Comparison of ENCODE assay signal across 8 cellular contexts in genomic region chr19:6459356-6460098, GRCh38. TPM values are rescaled to one million over a fixed set of nuclear protein-coding genes. Genes with fewer than 3 reads are reported as not detected.
DNase-seq lines count a peak whose midpoint lies in the region; ATAC-seq, FAIRE-seq and TF ChIP-seq lines count a peak whose summit lies in the region.

Gene SLC25A23 (minus strand): TSS chr19:6459792. CDS start chr19:6459628, 164 bp downstream.

- peak; percentile 6 for DNase-seq in DMS153 (lab: John Stamatoyannopoulos, UW)
- peak; percentile 89 for DNase-seq in Karpas-422
- DNase-seq in T-helper 2 cell: peak; percentile 27 to 84 (median 29)
- DNase-seq in GM12878 (ENCODE audit: low read depth, low spot score): peak; percentile 40
- DNase-seq in hypothalamus (lab: John Stamatoyannopoulos, UW): peak in 46 of 51 donors; percentile 25 to 91 (median 63)
- DNase-seq in sciatic nerve (ENCODE audit: low spot score): peak; percentile 85

- in situ Hi-C loops in GM12878 (cut with MboI): no loop called here

- intact Hi-C loops in GM12878 (cut with micrococcal nuclease; ENCODE audit: unreplicated experiment): loop anchor here (1.0 to 2.0 kb wide), 2 partner anchors 34 to 45 kb away; no protein-coding TSS in a partner anchor
- intact Hi-C loops in sciatic nerve (cut with DNase I): no loop called here

- peak within 1 kb of the TSS; percentile 73 for H3K27ac ChIP-seq in Karpas-422 (ENCODE audit: low read length)
- H3K27ac ChIP-seq in GM12878 (ENCODE audit: control insufficient read depth, insufficient read depth): peak within 1 kb of the TSS; percentile 94

- RAD21 ChIA-PET in GM12878 (lab: Charles Lee; ENCODE audit: unreplicated experiment): interaction anchor here (0.6 to 2.1 kb wide), 9 partner anchors 21 to 404 kb away, joined by 3 to 11 read pairs (median 3); partner anchors contain the start of genes CLPP, DENND1C and KHSRP

- TF ChIP-seq POLR2A in GM12878 (IDR thresholded peaks at IDR 0.05; ENCODE audit: low read depth, low read length): peak; percentile 62

- H3K9ac ChIP-seq in Karpas-422 (ENCODE audit: low read length) (peak within 1 kb of the TSS; percentile 77), GM12878 (ENCODE audit: control insufficient read depth, insufficient read depth, low read length) (peak within 1 kb of the TSS; percentile 82)

- CTCF ChIA-PET in GM12878 (lab: Yijun Ruan, JAX): interaction anchor here (1.0 to 2.0 kb wide), 3 partner anchors 22 to 44 kb away, joined by 3 to 7 read pairs (median 5); partner anchors contain the start of gene DENND1C

- H3K4me2 ChIP-seq in Karpas-422 (ENCODE audit: low read depth, low read length, poor library complexity, severe bottlenecking): peak within 1 kb of the TSS; percentile 84
- peak within 1 kb of the TSS; percentile 95 for H3K4me2 ChIP-seq in GM12878 (ENCODE audit: control insufficient read depth, insufficient read depth)

- H3K36me3 ChIP-seq in Karpas-422 (ENCODE audit: insufficient read depth, low read length) (peaks cover 14% of the 10 kb centered on the region), GM12878 (ENCODE audit: control insufficient read depth in 2 of 2, insufficient read depth in 2 of 2, low read length in 1 of 2) (peaks cover 5 to 16% of the 10 kb centered on the region in 2 experiments; a peak in 3 of 4 replicates)

- ATAC-seq in GM21447 (IDR thresholded peaks at IDR 0.05; ENCODE audit: unreplicated experiment): peak; percentile 40
- ATAC-seq in GM12878: peak; percentile 70
- ATAC-seq in sciatic nerve: peak; percentile 87
- ATAC-seq in HG03159 (IDR thresholded peaks at IDR 0.05; ENCODE audit: unreplicated experiment): no peak

- 2% methylated on average over 32 of the region's 62 CpGs for WGBS in GM12878 (ENCODE audit: insufficient coverage, insufficient replicate concordance, low lambda C conversion rate, missing lambda C conversion rate)

- H3K4me3 ChIP-seq in Karpas-422 (ENCODE audit: low read length) (peak within 1 kb of the TSS; percentile 91), GM12878 (peak within 1 kb of the TSS; percentile 80)

- TF ChIP-seq EP300 in GM12878 (IDR thresholded peaks at IDR 0.05; ENCODE audit: borderline replicate concordance in 1 of 2, control insufficient read depth in 1 of 2, low read depth in 2 of 2, low read length in 2 of 2): 0 out of 4 replicates have a peak, but pooled peaks of 1 of the 2 experiments have one; percentile 13

- POLR2A ChIA-PET in GM12878 (lab: Charles Lee): interaction anchor here (1.8 kb wide), 1 partner anchor 21 kb away, joined by 10 read pairs; the partner anchor contains the start of gene DENND1C

- H4K20me1 ChIP-seq in Karpas-422 (ENCODE audit: insufficient read depth, low read depth, low read length) (no peaks in the 10 kb centered on the region), GM12878 (ENCODE audit: control insufficient read depth, insufficient read depth) (no peaks in the 10 kb centered on the region)

- H3K9me3 ChIP-seq in Karpas-422 (ENCODE audit: low read length) (0 out of 2 replicates have a peak, but pooled peaks cover 2% of the 10 kb centered on the region), GM12878 (replicated peaks; ENCODE audit: control insufficient read depth, insufficient read depth, low read length) (peaks cover 9% of the 10 kb centered on the region; the same call in 2 of the 3 replicates)

- no peak for FAIRE-seq in GM12878 (lab: Jason Lieb, UNC)

- no peak for TF ChIP-seq CTCF in GM12878 (IDR thresholded peaks at IDR 0.05 in 2 of 3, conservative IDR thresholded peaks at IDR 0.05 in 1 of 3; ENCODE audit: control insufficient read depth in 2 of 3, extremely low read depth in 1 of 3, insufficient read depth in 1 of 3, low read depth in 3 of 3, low read length in 3 of 3)

- H3K4me1 ChIP-seq in Karpas-422 (ENCODE audit: low read length) (peaks cover 26% of the 10 kb centered on the region), GM12878 (ENCODE audit: control insufficient read depth, insufficient read depth, low read length) (peaks cover 10% of the 10 kb centered on the region)

- no peak for TF ChIP-seq RAD21 in GM12878 (IDR thresholded peaks at IDR 0.05; ENCODE audit: insufficient read depth, low read depth, low read length)

- no TSS peak for BruUV-seq in GM12878 (replicated peaks; lab: Mats Ljungman, UMichigan)

- H2AFZ ChIP-seq in Karpas-422 (ENCODE audit: low read length): peak within 1 kb of the TSS; percentile 72; the same call in 1 of the 2 replicates
- peak within 1 kb of the TSS; percentile 81 for H2AFZ ChIP-seq in GM12878 (ENCODE audit: control insufficient read depth, low read depth, low read length)

- SMC1A ChIA-PET in GM12878 (lab: Charles Lee; ENCODE audit: uncharacterized antibody, unreplicated experiment): interaction anchor here (1.0 to 1.1 kb wide), 3 partner anchors 48 to 63 kb away, joined by 3 read pairs; no protein-coding TSS in a partner anchor

- H3K79me2 ChIP-seq in Karpas-422 (ENCODE audit: low read length) (peaks cover 10% of the 10 kb centered on the region), GM12878 (ENCODE audit: control insufficient read depth, insufficient read depth, low read length) (peaks cover 18% of the 10 kb centered on the region)

- no peaks in the 10 kb centered on the region for H3K9me2 ChIP-seq in Karpas-422 (replicated peaks; ENCODE audit: insufficient read depth, low read length)

- H3K27me3 ChIP-seq in Karpas-422 (ENCODE audit: low read length): no peaks in the 10 kb centered on the region
- no peaks in the 10 kb centered on the region for H3K27me3 ChIP-seq in GM12878 (replicated peaks in 1 of 2; ENCODE audit: control insufficient read depth in 2 of 2, insufficient read depth in 2 of 2, low read length in 1 of 2)

TF ChIP-seq in GM12878, 131 proteins besides CTCF, POLR2A, EP300 and RAD21 (continues in another document):
- TF ChIP-seq TCF12 (IDR thresholded peaks at IDR 0.05; ENCODE audit: low read depth, low read length) (0 out of 2 replicates have a peak, but pooled peaks have one; percentile 32), SREBF1 (IDR thresholded peaks at IDR 0.05; ENCODE audit: low read length) (no peak), ZNF622 (IDR thresholded peaks at IDR 0.05) (no peak), DPF2 (IDR thresholded peaks at IDR 0.05) (0 out of 2 replicates have a peak, but pooled peaks have one; percentile 26), FOS (IDR thresholded peaks at IDR 0.05; ENCODE audit: borderline replicate concordance, extremely low read depth, insufficient read length) (no peak), CHD4 (IDR thresholded peaks at IDR 0.05) (no peak), EGR1 (IDR thresholded peaks at IDR 0.05; ENCODE audit: borderline replicate concordance in 1 of 2, low read depth in 2 of 2, low read length in 2 of 2) (peak in 1 of 2 experiments; percentile 72; a peak in 1 of 3 replicates), BACH1 (IDR thresholded peaks at IDR 0.05; ENCODE audit: borderline replicate concordance) (peak; percentile 53; the same call in 1 of the 2 replicates), NKRF (conservative IDR thresholded peaks at IDR 0.05) (peak; percentile 63; the same call in 1 of the 2 replicates), GATAD2B (conservative IDR thresholded peaks at IDR 0.05; ENCODE audit: low read depth) (peak; percentile 71; the same call in 1 of the 2 replicates), SIX5 (IDR thresholded peaks at IDR 0.05; ENCODE audit: low read depth, low read length, severe bottlenecking) (no peak), ATF7 (IDR thresholded peaks at IDR 0.05; ENCODE audit: low read depth) (no peak), CHD2 (IDR thresholded peaks at IDR 0.05; ENCODE audit: borderline replicate concordance, low read depth, low read length) (0 out of 2 replicates have a peak, but pooled peaks have one; percentile 69), NR2F1 (conservative IDR thresholded peaks at IDR 0.05) (peak; percentile 52; the same call in 1 of the 2 replicates), PAX5 (IDR thresholded peaks at IDR 0.05; ENCODE audit: borderline replicate concordance, low read depth, low read length) (no peak), BHLHE40 (IDR thresholded peaks at IDR 0.05; ENCODE audit: borderline replicate concordance in 1 of 2, low read depth in 2 of 2, low read length in 1 of 2) (peak in 1 of 2 experiments; percentile 46; a peak in 1 of 4 replicates)

RNA-seq across cellular contexts. Expression of gene SLC25A23, which starts in this region (rescaled TPM):
- 32.1 and 44.7 TPM in 2 replicates for total RNA-seq in Karpas-422 (2014; rRNA removed; shearing (Covaris generic); ENCODE audit: low replicate concordance)
- 27.8 and 31.7 TPM in 2 replicates for total RNA-seq in GM12878 (2013; cell fraction: nucleolus; rRNA removed)
- total RNA-seq in GM12878 (2014; rRNA removed) (51.9 and 66.4 TPM in 2 replicates), GM12878 (2014; rRNA removed; fragmentation: Illumina TruSeq; extraction: Trizol) (35.4 and 36.2 TPM in 2 replicates), GM12878 (2021) (85.8 and 97.2 TPM in 2 replicates), sciatic nerve (61.9 TPM)
- 27.3 TPM for polyA plus RNA-seq in GM12878 (2011; ENCODE audit: low read depth)
- polyA plus RNA-seq in GM12878 (2011; rRNA removed) (16.6 and 25.6 TPM in 2 replicates), GM12878 (2014; fragmentation: Illumina TruSeq; extraction: Trizol) (60.7 and 70.2 TPM in 2 replicates), GM12878 (2014; fragmentation: Nextera tagmentation; extraction: Ambion mirVana) (10 to 100 TPM; 10.2 to 13.6 TPM), GM12878 (2014; rRNA removed) (79.5 and 83.1 TPM in 2 replicates), GM12878 (2016; fragmentation: Nextera tagmentation; extraction: Ambion mirVana) (10 to 100 TPM; 42.7 to 57.4 TPM)
- polyA plus RNA-seq in GM12878 (2011; cell fraction: cytosol; rRNA removed): 43.6 and 47.6 TPM in 2 replicates
- polyA plus RNA-seq in GM12878 (2011; cell fraction: nucleus; rRNA removed): 42.9 and 54.9 TPM in 2 replicates
- 47.9 and 65.2 TPM in 2 replicates for polyA plus RNA-seq in GM12878 (2012)
- 25.0 and 39.9 TPM in 2 replicates for polyA minus RNA-seq in GM12878 (2011; rRNA and poly(A)+ RNA removed)
- polyA minus RNA-seq in GM12878 (2011; cell fraction: cytosol; rRNA and poly(A)+ RNA removed): 29.4 and 41.7 TPM in 2 replicates
- polyA minus RNA-seq in GM12878 (2011; cell fraction: nucleus; rRNA and poly(A)+ RNA removed): 14.1 and 15.5 TPM in 2 replicates

Comparison
In these comparisons a context has a peak if more than half of its experiments do, and no peak if none do; other contexts are left out.
1. DNase-seq: peak in every context shown above with its lines; median percentile 89 in Karpas-422; 85 in sciatic nerve; 63 in hypothalamus; 40 in GM12878; 29 in T-helper 2 cell; 6 in DMS153.